18 cellular contexts compared by ENCODE assay signal in the genomic region with DNA sequence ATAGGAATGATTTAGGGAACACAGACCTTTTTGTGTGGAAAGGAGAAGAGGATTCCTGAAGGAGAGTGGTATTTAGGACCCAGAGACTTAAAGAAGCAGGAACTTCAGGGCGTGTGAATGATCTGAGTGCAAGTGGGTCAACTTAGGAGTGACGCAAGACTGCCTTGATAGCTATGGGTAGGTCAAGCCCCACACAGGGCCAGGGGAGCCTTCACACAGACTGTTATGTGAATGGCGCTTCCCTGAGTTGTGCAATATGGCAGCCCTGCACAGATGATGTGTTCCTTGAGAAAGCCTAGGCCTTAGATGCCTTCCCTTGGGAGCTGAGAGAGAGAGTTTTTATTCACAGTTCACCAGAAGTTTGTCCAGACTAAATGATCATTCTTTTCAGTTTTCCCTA. TPM values are rescaled to one million over a fixed set of nuclear protein-coding genes. Genes with fewer than 3 reads are reported as not detected.
DNase-seq lines count a peak whose midpoint lies in the region; ATAC-seq and TF ChIP-seq lines count a peak whose summit lies in the region.
"Had no signal": no experiment of that assay in that cellular context is flagged by ENCODE, and none has a peak within 500 bp of the region (broad histone marks: within the 10 kb centered on the region; RNA-seq: fewer than 3 reads in every experiment).

No MANE protein-coding gene starts in this region.

- H3K4me1 ChIP-seq in body of pancreas (no peaks in the 10 kb centered on the region), uterus (no peaks in the 10 kb centered on the region)

- H3K27me3 ChIP-seq in body of pancreas (no peaks in the 10 kb centered on the region), uterus (no peaks in the 10 kb centered on the region)

- H3K36me3 ChIP-seq in body of pancreas (replicated peaks in 1 of 2; ENCODE audit: insufficient read depth in 1 of 2, low read depth in 2 of 2) (no peaks in the 10 kb centered on the region), uterus (no peaks in the 10 kb centered on the region)
- H3K36me3 ChIP-seq: thoracic aorta had no signal

- H3K4me3 ChIP-seq in body of pancreas (no peak overlapping the region), uterus (no peak overlapping the region), coronary artery (no peak overlapping the region)
- H3K4me3 ChIP-seq: thoracic aorta had no signal

- ATAC-seq in body of pancreas (peak; percentile 66), left cardiac atrium (peak; percentile 70 to 73), omental fat pad (ENCODE audit: low FRiP score) (peak; percentile 59), GM18520 (IDR thresholded peaks at IDR 0.05; ENCODE audit: unreplicated experiment) (no peak), HG03571 (IDR thresholded peaks at IDR 0.05; ENCODE audit: unreplicated experiment) (no peak)
- ATAC-seq: T-cell had no signal

- intact Hi-C loops in body of pancreas (cut with DNase I) = no loop called here
- intact Hi-C loops in left cardiac atrium (cut with DNase I) = no loop called here
- intact Hi-C loops in uterus (cut with DNase I; ENCODE audit: low total_unique reads) = no loop called here

- H3K9me3 ChIP-seq in body of pancreas (no peaks in the 10 kb centered on the region), uterus (no peaks in the 10 kb centered on the region)
- H3K9me3 ChIP-seq: thoracic aorta had no signal

- H3K27ac ChIP-seq in body of pancreas (no peak overlapping the region), uterus (no peak overlapping the region), coronary artery (no peak overlapping the region)
- H3K27ac ChIP-seq: KMS-11, thoracic aorta had no signal

- TF ChIP-seq CTCF in body of pancreas (IDR thresholded peaks at IDR 0.05) (no peak), omental fat pad (IDR thresholded peaks at IDR 0.05) (no peak), uterus (IDR thresholded peaks at IDR 0.05) (no peak), coronary artery (IDR thresholded peaks at IDR 0.05) (no peak)

- 70 to 88% methylated on average over 3 of the region's 3 CpGs for WGBS in body of pancreas, 2 donors

- DNase-seq in body of pancreas (peak; percentile 28 to 60 (median 38)), left cardiac atrium (peak; percentile 62), omental fat pad (ENCODE audit: low spot score) (no peak), uterus (peak; percentile 38 to 81), coronary artery (ENCODE audit: low spot score) (no peak)
- DNase-seq: activated CD4-positive, alpha-beta T cell treated with anti-CD3 and anti-CD28 coated beads for 48 hours; activated effector memory CD4-positive, alpha-beta T cell treated with Interleukin-2 at 50 U/mL for 16 hours; effector CD8-positive, alpha-beta T cell; hippocampal formation; islet precursor cell; midbrain; NCI-H1105 treated with DMSO at 0.1 percent for 48 hours; T-cell had no signal

- no peak for TF ChIP-seq POLR2A in body of pancreas (IDR thresholded peaks at IDR 0.05)
- no peak for TF ChIP-seq POLR2A in uterus (IDR thresholded peaks at IDR 0.05)

RNA-seq across cellular contexts. Expression of gene IGFBP5, which starts 47.1 kb away (rescaled TPM):
- total RNA-seq in body of pancreas (100 to 1,000 TPM in 1 of 2 donors, 10 to 100 TPM in 1; 35.8 to 415 TPM), left cardiac atrium (100 to 1,000 TPM in 1 of 2 donors, 10 to 100 TPM in 1; 88.5 to 207 TPM), omental fat pad (1,000 to 10,000 TPM in 1 of 4 donors, 100 to 1,000 TPM in 3; 284 to 2,528 (median 672) TPM), uterus (1,000 to 10,000 TPM in 1 of 4 donors, 100 to 1,000 TPM in 3; 480 to 2,812 (median 618) TPM)
- total RNA-seq: B cell had no signal

Comparison
In these comparisons a context has a peak if more than half of its experiments do, and no peak if none do; other contexts are left out.
1. ATAC-seq: peak in body of pancreas (single experiment), left cardiac atrium (2 of 2) and omental fat pad (single experiment); none in GM18520 (single experiment) and HG03571 (single experiment).
2. DNase-seq: peak in body of pancreas (4 of 4), left cardiac atrium (single experiment) and uterus (2 of 2); none in omental fat pad (single experiment) and coronary artery (single experiment).